ENCODE assay signal across 8 cellular contexts in genomic region chr2:168920504-168921157, GRCh38. TPM values are rescaled to one million over a fixed set of nuclear protein-coding genes. Genes with fewer than 3 reads are reported as not detected.
DNase-seq lines count a peak whose midpoint lies in the region; ATAC-seq, FAIRE-seq and TF ChIP-seq lines count a peak whose summit lies in the region.

No MANE protein-coding gene starts in this region.

- H3K36me3 Mint-ChIP-seq in CD4-positive, alpha-beta T cell (ENCODE audit: low read depth), result no peaks in the 10 kb centered on the region
- H3K36me3 Mint-ChIP-seq in nephron progenitor cell (ENCODE audit: low read depth), result no peaks in the 10 kb centered on the region

- no peak overlapping the region for H3K4me3 Mint-ChIP-seq in CD4-positive, alpha-beta T cell
- H3K4me3 Mint-ChIP-seq in nephron progenitor cell, result no peak overlapping the region

- TF ChIP-seq RAD21 in HCT116 (IDR thresholded peaks at IDR 0.05; ENCODE audit: low read depth), result peak; percentile 80

- no peaks in the 10 kb centered on the region for H3K4me1 Mint-ChIP-seq in CD4-positive, alpha-beta T cell (ENCODE audit: low read depth)
- no peaks in the 10 kb centered on the region for H3K4me1 Mint-ChIP-seq in nephron progenitor cell

- H3K9ac ChIP-seq in HCT116 (ENCODE audit: low read length), result no peak overlapping the region

- peaks cover 1% of the 10 kb centered on the region for H3K9me3 ChIP-seq in CD4-positive, alpha-beta T cell (ENCODE audit: control insufficient read depth, low read length)
- peaks cover 0 to 2% of the 10 kb centered on the region in 2 experiments; a peak in 2 of 4 replicates for H3K9me3 ChIP-seq in HCT116 (ENCODE audit: control insufficient read depth in 1 of 2, insufficient read depth in 1 of 2, low read depth in 1 of 2, low read length in 2 of 2)

- POLR2A ChIA-PET in CD4-positive, alpha-beta T cell (lab: Charles Lee), result no interaction called here
- POLR2A ChIA-PET in HCT116 (lab: Charles Lee), result no interaction called here

- H4K20me1 ChIP-seq in HCT116 (ENCODE audit: insufficient read depth), result no peaks in the 10 kb centered on the region

- RAD21 ChIA-PET in HCT116 (lab: Charles Lee; ENCODE audit: low non-redundant PET in 1 of 2, low total read pairs in 2 of 2, uncharacterized antibody in 2 of 2, unreplicated experiment in 2 of 2), result no interaction called here

- no peaks in the 10 kb centered on the region for H3K79me2 ChIP-seq in HCT116 (ENCODE audit: insufficient read depth, low read length)

- H2AFZ ChIP-seq in HCT116 (ENCODE audit: low read depth, low read length, poor library complexity, severe bottlenecking), result peak overlapping the region; percentile 75

- H3K27ac ChIP-seq in CD4-positive, alpha-beta T cell (ENCODE audit: low read depth, low read length), result no peak overlapping the region
- no peak overlapping the region for H3K27ac ChIP-seq in HCT116 (ENCODE audit: low read depth, low read length)

- no TSS peak for BruUV-seq in HCT116 (replicated peaks; lab: Mats Ljungman, UMichigan)

- peaks cover 6% of the 10 kb centered on the region for H3K27me3 ChIP-seq in CD4-positive, alpha-beta T cell (ENCODE audit: control insufficient read depth, insufficient read depth, low read length)
- H3K27me3 ChIP-seq in HCT116 (ENCODE audit: insufficient read depth, low read length), result no peaks in the 10 kb centered on the region

- no peaks in the 10 kb centered on the region for H3K9me3 Mint-ChIP-seq in CD4-positive, alpha-beta T cell
- H3K9me3 Mint-ChIP-seq in nephron progenitor cell, result peaks cover 5% of the 10 kb centered on the region

- FAIRE-seq in GM12891 (lab: Jason Lieb, UNC), result no peak

- no peak for ATAC-seq in CD4-positive, alpha-beta T cell (ENCODE audit: poor library complexity)
- ATAC-seq in HCT116 (peak; percentile 60), GM21423 (IDR thresholded peaks at IDR 0.05; ENCODE audit: unreplicated experiment) (no peak)

- peaks cover 29% of the 10 kb centered on the region for H3K27me3 Mint-ChIP-seq in CD4-positive, alpha-beta T cell
- peaks cover 3% of the 10 kb centered on the region for H3K27me3 Mint-ChIP-seq in nephron progenitor cell (ENCODE audit: low read depth, poor library complexity)

- H3K4me1 ChIP-seq in HCT116 (ENCODE audit: control insufficient read depth in 1 of 2, insufficient read depth in 2 of 2, low read length in 2 of 2), result no peaks in the 10 kb centered on the region

- no peaks in the 10 kb centered on the region for H3K9me2 ChIP-seq in HCT116 (ENCODE audit: insufficient read depth)

- TF ChIP-seq POLR2A in HCT116 (IDR thresholded peaks at IDR 0.05; ENCODE audit: borderline replicate concordance, extremely low read depth, insufficient read depth, insufficient read length), result no peak
- no peak for TF ChIP-seq POLR2A in GM12891 (IDR thresholded peaks at IDR 0.05; ENCODE audit: low read depth, low read length)

- H3K4me3 ChIP-seq in HCT116 (replicated peaks in 1 of 2; ENCODE audit: low read depth in 1 of 2, low read length in 2 of 2) (no peak overlapping the region), choroid plexus epithelial cell (ENCODE audit: low read depth, low read length) (no peak overlapping the region)

- intact Hi-C loops in CD4-positive, alpha-beta T cell (cut with DNase I, micrococcal nuclease), result loop anchor here (1.0 to 5.0 kb wide), 2 partner anchors 574 to 783 kb away; no protein-coding TSS in a partner anchor
- intact Hi-C loops in HCT116 (cut with micrococcal nuclease), result loop anchor here (1.0 to 10.0 kb wide), 3 partner anchors 147 to 574 kb away; no protein-coding TSS in a partner anchor

- TF ChIP-seq CTCF in CD4-positive, alpha-beta T cell (IDR thresholded peaks at IDR 0.05), result peak; percentile 77
- TF ChIP-seq CTCF in HCT116 (IDR thresholded peaks at IDR 0.05 in 2 of 3, conservative IDR thresholded peaks at IDR 0.05 in 1 of 3; ENCODE audit: borderline replicate concordance in 1 of 3, insufficient read depth in 1 of 3, low read depth in 2 of 3, low read length in 2 of 3), result peak; percentile 39 to 73 (median 68)
- peak; percentile 54 for TF ChIP-seq CTCF in choroid plexus epithelial cell (conservative IDR thresholded peaks at IDR 0.05; ENCODE audit: low read depth, low read length)
- TF ChIP-seq CTCF in nephron progenitor cell (IDR thresholded peaks at IDR 0.05), result peak; percentile 63

- no peak overlapping the region for H3K27ac Mint-ChIP-seq in CD4-positive, alpha-beta T cell
- H3K27ac Mint-ChIP-seq in nephron progenitor cell, result no peak overlapping the region

- CTCF ChIA-PET in CD4-positive, alpha-beta T cell (lab: Charles Lee), result interaction anchor here (1.2 kb wide), 1 partner anchor 574 kb away, joined by 6 read pairs; no protein-coding TSS in a partner anchor
- CTCF ChIA-PET in HCT116 (lab: Charles Lee), result interaction anchor here (0.6 to 1.3 kb wide), 5 partner anchors 10 to 572 kb away, joined by 3 to 7 read pairs (median 3); no protein-coding TSS in a partner anchor

- no peak overlapping the region for H3K4me2 ChIP-seq in HCT116 (ENCODE audit: low read length)

- DNase-seq in CD4-positive, alpha-beta T cell, result no peak
- peak; percentile 13 for DNase-seq in HCT116 (ENCODE audit: low read depth, low spot score)
- DNase-seq in NCI-H748 (lab: John Stamatoyannopoulos, UW; ENCODE audit: unreplicated experiment), result peak; percentile 53
- DNase-seq in choroid plexus epithelial cell (ENCODE audit: low read depth), result peak; percentile 61
- no peak for DNase-seq in nephron progenitor cell
- no peak for DNase-seq in GM12891 (ENCODE audit: insufficient read length, low spot score)
- no peak for DNase-seq in activated effector memory CD4-positive, alpha-beta T cell treated with anti-CD3 and anti-CD28 coated beads, Interleukin-2, amount 50 U/mL, for 16 hours

- no peaks in the 10 kb centered on the region for H3K36me3 ChIP-seq in HCT116 (ENCODE audit: control insufficient read depth in 1 of 2, insufficient read depth in 2 of 2, low read length in 2 of 2)

TF ChIP-seq in HCT116, 20 proteins besides CTCF, POLR2A, EP300 and RAD21 (continues in another document):
- TF ChIP-seq EZH2 (IDR thresholded peaks at IDR 0.05) (no peak), EZH2phosphoT487 (IDR thresholded peaks at IDR 0.05; ENCODE audit: borderline replicate concordance) (no peak), CBX3 (IDR thresholded peaks at IDR 0.05; ENCODE audit: low read depth) (no peak), YY1 (IDR thresholded peaks at IDR 0.05; ENCODE audit: extremely low read depth, insufficient replicate concordance, low read depth, low read length) (no peak), FOSL1 (IDR thresholded peaks at IDR 0.05; ENCODE audit: low read depth) (no peak), JUND (IDR thresholded peaks at IDR 0.05) (no peak), CEBPB (IDR thresholded peaks at IDR 0.05; ENCODE audit: low read depth) (no peak), SIN3A (IDR thresholded peaks at IDR 0.05; ENCODE audit: low read depth) (no peak), ZFX (IDR thresholded peaks at IDR 0.05) (no peak), ATF3 (IDR thresholded peaks at IDR 0.05) (no peak), MAX (IDR thresholded peaks at IDR 0.05) (no peak), ELF1 (IDR thresholded peaks at IDR 0.05; ENCODE audit: borderline replicate concordance, low read depth) (no peak), ZNF274 (IDR thresholded peaks at IDR 0.05; ENCODE audit: low read depth, low read length) (no peak)

TF ChIP-seq in GM12891, 5 proteins besides CTCF, POLR2A, EP300 and RAD21:
- TF ChIP-seq PAX5 (IDR thresholded peaks at IDR 0.05; ENCODE audit: insufficient read depth, low read length, severe bottlenecking), result no peak
- TF ChIP-seq POLR2AphosphoS5 (IDR thresholded peaks at IDR 0.05; ENCODE audit: low read depth, low read length), result no peak
- no peak for TF ChIP-seq POU2F2 (IDR thresholded peaks at IDR 0.05; ENCODE audit: low read depth, low read length)
- no peak for TF ChIP-seq SPI1 (IDR thresholded peaks at IDR 0.05; ENCODE audit: low read depth, low read length)
- TF ChIP-seq TAF1 (IDR thresholded peaks at IDR 0.05; ENCODE audit: low read depth, low read length), result no peak

RNA-seq across cellular contexts. Expression of gene G6PC2, which starts 19.5 kb away (rescaled TPM):
- not detected for total RNA-seq in CD4-positive, alpha-beta T cell
- total RNA-seq in HCT116 (2021; ENCODE audit: unreplicated experiment), result not detected
- polyA plus RNA-seq in HCT116 (2012), result not detected in 2 replicates
- not detected for polyA plus RNA-seq in GM12891 (2012; ENCODE audit: low read depth, missing spikeins)

RNA-seq across cellular contexts. Expression of gene SPC25, which starts 30.4 kb away (rescaled TPM):
- under 1 TPM in 1 of 2 experiments, not detected in 1; 0.17 TPM for total RNA-seq in CD4-positive, alpha-beta T cell
- total RNA-seq in HCT116 (2021; ENCODE audit: unreplicated experiment), result 29.8 TPM
- 14.0 and 21.2 TPM in 2 replicates for polyA plus RNA-seq in HCT116 (2012)
- polyA plus RNA-seq in GM12891 (2012; ENCODE audit: low read depth, missing spikeins), result 16.8 TPM

Comparison
In these comparisons a context has a peak if more than half of its experiments do, and no peak if none do; other contexts are left out.
1. DNase-seq: peak in HCT116 (single experiment), NCI-H748 (single experiment) and choroid plexus epithelial cell (single experiment); none in CD4-positive, alpha-beta T cell (0 of 10), nephron progenitor cell (single experiment), GM12891 (single experiment) and activated effector memory CD4-positive, alpha-beta T cell treated with anti-CD3 and anti-CD28 coated beads, Interleukin-2, amount 50 U/mL, for 16 hours (single experiment).
2. RNA of gene SPC25, which starts 30.4 kb away (total RNA-seq): 29.8 TPM in HCT116 (single experiment); 0.17 TPM in CD4-positive, alpha-beta T cell; every median in the first group is over 10 times any median in the second.
3. Peak in every context shown above with its lines, with median percentiles within 50 percentile points of each other: CTCF ChIP-seq.